1 cellular context compared by ENCODE assay signal in the genomic region with DNA sequence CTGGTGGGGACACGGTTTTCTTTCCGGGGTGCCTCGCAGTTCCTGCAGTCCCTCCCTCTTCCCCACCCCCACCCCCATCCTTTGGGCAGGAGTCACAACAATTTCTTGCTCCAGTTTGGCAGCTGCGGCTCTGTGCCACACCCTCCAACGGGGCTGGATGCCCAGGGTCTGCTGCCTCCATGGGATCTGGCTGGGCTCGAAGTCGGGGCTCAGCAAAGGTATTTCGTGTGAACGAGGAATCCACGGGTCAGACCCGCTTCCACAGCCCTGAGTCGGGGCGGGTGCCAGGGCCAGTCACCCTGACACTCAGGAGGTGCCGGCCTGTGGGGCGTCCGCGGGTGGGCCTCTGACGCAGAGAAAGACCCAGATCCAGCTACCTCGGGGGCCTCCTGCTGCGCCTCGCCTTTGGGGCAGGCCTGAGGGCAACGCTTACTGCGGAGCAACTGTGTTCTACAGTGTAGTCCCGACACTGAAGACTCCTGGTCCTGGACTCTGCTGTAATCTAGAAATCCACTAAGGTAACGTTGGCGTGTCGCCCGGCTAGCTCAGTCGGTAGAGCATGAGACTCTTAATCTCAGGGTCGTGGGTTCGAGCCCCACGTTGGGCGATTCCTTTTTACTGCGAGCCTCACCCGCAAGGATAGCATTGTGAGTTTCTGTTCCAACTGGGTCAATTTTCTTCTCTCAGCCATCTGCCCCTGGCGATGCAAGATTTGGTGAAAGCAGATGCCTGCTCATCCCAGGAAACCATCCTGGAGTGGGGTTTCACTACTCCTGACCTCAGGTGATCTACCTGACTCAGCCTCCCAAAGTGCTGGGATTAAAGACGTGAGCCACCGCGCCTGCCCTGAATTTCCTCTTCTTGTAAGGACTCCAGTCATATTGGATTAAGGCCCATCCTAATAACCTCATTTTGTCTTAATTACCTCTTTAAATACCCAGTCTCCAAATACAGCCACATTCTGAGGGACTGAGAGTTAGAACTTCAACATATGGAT.
A peak's percentile ranks its signal among the peaks of the same experiment; 100 is the strongest.
TF ChIP-seq lines count a peak whose summit lies in the region.

No MANE protein-coding gene starts in this region.

TF ChIP-seq in GM23338, 12 proteins besides CTCF, POLR2A, EP300 and RAD21 (continued from another document):
- TF ChIP-seq, protein P1, sequence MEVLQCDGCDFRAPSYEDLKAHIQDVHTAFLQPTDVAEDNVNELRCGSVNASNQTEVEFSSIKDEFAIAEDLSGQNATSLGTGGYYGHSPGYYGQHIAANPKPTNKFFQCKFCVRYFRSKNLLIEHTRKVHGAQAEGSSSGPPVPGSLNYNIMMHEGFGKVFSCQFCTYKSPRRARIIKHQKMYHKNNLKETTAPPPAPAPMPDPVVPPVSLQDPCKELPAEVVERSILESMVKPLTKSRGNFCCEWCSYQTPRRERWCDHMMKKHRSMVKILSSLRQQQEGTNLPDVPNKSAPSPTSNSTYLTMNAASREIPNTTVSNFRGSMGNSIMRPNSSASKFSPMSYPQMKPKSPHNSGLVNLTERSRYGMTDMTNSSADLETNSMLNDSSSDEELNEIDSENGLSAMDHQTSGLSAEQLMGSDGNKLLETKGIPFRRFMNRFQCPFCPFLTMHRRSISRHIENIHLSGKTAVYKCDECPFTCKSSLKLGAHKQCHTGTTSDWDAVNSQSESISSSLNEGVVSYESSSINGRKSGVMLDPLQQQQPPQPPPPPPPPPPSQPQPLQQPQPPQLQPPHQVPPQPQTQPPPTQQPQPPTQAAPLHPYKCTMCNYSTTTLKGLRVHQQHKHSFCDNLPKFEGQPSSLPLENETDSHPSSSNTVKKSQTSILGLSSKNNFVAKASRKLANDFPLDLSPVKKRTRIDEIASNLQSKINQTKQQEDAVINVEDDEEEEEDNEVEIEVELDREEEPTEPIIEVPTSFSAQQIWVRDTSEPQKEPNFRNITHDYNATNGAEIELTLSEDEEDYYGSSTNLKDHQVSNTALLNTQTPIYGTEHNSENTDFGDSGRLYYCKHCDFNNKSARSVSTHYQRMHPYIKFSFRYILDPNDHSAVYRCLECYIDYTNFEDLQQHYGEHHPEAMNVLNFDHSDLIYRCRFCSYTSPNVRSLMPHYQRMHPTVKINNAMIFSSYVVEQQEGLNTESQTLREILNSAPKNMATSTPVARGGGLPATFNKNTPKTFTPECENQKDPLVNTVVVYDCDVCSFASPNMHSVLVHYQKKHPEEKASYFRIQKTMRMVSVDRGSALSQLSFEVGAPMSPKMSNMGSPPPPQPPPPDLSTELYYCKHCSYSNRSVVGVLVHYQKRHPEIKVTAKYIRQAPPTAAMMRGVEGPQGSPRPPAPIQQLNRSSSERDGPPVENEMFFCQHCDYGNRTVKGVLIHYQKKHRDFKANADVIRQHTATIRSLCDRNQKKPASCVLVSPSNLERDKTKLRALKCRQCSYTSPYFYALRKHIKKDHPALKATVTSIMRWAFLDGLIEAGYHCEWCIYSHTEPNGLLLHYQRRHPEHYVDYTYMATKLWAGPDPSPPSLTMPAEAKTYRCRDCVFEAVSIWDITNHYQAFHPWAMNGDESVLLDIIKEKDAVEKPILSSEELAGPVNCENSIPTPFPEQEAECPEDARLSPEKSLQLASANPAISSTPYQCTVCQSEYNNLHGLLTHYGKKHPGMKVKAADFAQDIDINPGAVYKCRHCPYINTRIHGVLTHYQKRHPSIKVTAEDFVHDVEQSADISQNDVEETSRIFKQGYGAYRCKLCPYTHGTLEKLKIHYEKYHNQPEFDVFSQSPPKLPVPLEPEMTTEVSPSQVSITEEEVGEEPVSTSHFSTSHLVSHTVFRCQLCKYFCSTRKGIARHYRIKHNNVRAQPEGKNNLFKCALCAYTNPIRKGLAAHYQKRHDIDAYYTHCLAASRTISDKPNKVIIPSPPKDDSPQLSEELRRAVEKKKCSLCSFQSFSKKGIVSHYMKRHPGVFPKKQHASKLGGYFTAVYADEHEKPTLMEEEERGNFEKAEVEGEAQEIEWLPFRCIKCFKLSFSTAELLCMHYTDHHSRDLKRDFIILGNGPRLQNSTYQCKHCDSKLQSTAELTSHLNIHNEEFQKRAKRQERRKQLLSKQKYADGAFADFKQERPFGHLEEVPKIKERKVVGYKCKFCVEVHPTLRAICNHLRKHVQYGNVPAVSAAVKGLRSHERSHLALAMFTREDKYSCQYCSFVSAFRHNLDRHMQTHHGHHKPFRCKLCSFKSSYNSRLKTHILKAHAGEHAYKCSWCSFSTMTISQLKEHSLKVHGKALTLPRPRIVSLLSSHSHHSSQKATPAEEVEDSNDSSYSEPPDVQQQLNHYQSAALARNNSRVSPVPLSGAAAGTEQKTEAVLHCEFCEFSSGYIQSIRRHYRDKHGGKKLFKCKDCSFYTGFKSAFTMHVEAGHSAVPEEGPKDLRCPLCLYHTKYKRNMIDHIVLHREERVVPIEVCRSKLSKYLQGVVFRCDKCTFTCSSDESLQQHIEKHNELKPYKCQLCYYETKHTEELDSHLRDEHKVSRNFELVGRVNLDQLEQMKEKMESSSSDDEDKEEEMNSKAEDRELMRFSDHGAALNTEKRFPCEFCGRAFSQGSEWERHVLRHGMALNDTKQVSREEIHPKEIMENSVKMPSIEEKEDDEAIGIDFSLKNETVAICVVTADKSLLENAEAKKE (CRISPR knock-in tag; IDR thresholded peaks at IDR 0.05) = peak; percentile 26; the same call in 1 of the 2 replicates
- no peak for TF ChIP-seq REST (IDR thresholded peaks at IDR 0.05; ENCODE audit: unreplicated experiment)
- TF ChIP-seq CREB1 (CRISPR knock-in tag; IDR thresholded peaks at IDR 0.05; ENCODE audit: low read depth) = no peak; the same call in 1 of the 2 replicates
- TF ChIP-seq POLR2AphosphoS5 (IDR thresholded peaks at IDR 0.05; ENCODE audit: low read depth) = no peak
- TF ChIP-seq ZNF114 (CRISPR knock-in tag; IDR thresholded peaks at IDR 0.05) = no peak
- TF ChIP-seq ZNF331 (CRISPR knock-in tag; IDR thresholded peaks at IDR 0.05; ENCODE audit: low read depth) = no peak
- TF ChIP-seq ETS1 (IDR thresholded peaks at IDR 0.05) = peak; percentile 18; the same call in 1 of the 2 replicates
- TF ChIP-seq STAT1 (IDR thresholded peaks at IDR 0.05; ENCODE audit: unreplicated experiment) = no peak
- no peak for TF ChIP-seq NANOG (IDR thresholded peaks at IDR 0.05; ENCODE audit: borderline replicate concordance)
